ENCODE assay signal across 1 cellular context in the genomic region with DNA sequence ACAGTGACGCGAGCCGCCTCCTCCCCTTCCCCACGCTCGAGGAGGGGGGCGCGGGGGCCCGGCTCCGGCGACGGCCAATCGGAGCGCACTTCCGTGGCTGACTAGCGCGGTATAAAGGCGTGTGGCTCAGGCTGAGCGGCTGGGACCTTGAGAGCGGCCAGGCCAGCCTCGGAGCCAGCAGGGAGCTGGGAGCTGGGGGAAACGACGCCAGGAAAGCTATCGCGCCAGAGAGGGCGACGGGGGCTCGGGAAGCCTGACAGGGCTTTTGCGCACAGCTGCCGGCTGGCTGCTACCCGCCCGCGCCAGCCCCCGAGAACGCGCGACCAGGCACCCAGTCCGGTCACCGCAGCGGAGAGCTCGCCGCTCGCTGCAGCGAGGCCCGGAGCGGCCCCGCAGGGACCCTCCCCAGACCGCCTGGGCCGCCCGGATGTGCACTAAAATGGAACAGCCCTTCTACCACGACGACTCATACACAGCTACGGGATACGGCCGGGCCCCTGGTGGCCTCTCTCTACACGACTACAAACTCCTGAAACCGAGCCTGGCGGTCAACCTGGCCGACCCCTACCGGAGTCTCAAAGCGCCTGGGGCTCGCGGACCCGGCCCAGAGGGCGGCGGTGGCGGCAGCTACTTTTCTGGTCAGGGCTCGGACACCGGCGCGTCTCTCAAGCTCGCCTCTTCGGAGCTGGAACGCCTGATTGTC.
A peak's percentile ranks its signal among the peaks of the same experiment; 100 is the strongest.
TF ChIP-seq lines count a peak whose summit lies in the region.

A gene (plus strand): TSS at position 142 of the 703 bp plus-strand sequence. CDS start 286 bp downstream, at position 428.

TF ChIP-seq in GM12878, 131 proteins besides CTCF, POLR2A, EP300 and RAD21 (continued from another document and continues in another):
- TF ChIP-seq, protein P1, sequence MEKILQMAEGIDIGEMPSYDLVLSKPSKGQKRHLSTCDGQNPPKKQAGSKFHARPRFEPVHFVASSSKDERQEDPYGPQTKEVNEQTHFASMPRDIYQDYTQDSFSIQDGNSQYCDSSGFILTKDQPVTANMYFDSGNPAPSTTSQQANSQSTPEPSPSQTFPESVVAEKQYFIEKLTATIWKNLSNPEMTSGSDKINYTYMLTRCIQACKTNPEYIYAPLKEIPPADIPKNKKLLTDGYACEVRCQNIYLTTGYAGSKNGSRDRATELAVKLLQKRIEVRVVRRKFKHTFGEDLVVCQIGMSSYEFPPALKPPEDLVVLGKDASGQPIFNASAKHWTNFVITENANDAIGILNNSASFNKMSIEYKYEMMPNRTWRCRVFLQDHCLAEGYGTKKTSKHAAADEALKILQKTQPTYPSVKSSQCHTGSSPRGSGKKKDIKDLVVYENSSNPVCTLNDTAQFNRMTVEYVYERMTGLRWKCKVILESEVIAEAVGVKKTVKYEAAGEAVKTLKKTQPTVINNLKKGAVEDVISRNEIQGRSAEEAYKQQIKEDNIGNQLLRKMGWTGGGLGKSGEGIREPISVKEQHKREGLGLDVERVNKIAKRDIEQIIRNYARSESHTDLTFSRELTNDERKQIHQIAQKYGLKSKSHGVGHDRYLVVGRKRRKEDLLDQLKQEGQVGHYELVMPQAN (conservative IDR thresholded peaks at IDR 0.05) = peak; percentile 82
- TF ChIP-seq, protein P2, sequence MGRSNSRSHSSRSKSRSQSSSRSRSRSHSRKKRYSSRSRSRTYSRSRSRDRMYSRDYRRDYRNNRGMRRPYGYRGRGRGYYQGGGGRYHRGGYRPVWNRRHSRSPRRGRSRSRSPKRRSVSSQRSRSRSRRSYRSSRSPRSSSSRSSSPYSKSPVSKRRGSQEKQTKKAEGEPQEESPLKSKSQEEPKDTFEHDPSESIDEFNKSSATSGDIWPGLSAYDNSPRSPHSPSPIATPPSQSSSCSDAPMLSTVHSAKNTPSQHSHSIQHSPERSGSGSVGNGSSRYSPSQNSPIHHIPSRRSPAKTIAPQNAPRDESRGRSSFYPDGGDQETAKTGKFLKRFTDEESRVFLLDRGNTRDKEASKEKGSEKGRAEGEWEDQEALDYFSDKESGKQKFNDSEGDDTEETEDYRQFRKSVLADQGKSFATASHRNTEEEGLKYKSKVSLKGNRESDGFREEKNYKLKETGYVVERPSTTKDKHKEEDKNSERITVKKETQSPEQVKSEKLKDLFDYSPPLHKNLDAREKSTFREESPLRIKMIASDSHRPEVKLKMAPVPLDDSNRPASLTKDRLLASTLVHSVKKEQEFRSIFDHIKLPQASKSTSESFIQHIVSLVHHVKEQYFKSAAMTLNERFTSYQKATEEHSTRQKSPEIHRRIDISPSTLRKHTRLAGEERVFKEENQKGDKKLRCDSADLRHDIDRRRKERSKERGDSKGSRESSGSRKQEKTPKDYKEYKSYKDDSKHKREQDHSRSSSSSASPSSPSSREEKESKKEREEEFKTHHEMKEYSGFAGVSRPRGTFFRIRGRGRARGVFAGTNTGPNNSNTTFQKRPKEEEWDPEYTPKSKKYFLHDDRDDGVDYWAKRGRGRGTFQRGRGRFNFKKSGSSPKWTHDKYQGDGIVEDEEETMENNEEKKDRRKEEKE (IDR thresholded peaks at IDR 0.05) = peak; percentile 72; the same call in 1 of the 2 replicates
- TF ChIP-seq ZNF384 (IDR thresholded peaks at IDR 0.05; ENCODE audit: borderline replicate concordance, low read depth, low read length) = peak; percentile 22; the same call in 1 of the 2 replicates
- peak; percentile 72; the same call in 1 of the 2 replicates for TF ChIP-seq ZNF207 (IDR thresholded peaks at IDR 0.05; ENCODE audit: borderline replicate concordance)
- TF ChIP-seq, protein P3, sequence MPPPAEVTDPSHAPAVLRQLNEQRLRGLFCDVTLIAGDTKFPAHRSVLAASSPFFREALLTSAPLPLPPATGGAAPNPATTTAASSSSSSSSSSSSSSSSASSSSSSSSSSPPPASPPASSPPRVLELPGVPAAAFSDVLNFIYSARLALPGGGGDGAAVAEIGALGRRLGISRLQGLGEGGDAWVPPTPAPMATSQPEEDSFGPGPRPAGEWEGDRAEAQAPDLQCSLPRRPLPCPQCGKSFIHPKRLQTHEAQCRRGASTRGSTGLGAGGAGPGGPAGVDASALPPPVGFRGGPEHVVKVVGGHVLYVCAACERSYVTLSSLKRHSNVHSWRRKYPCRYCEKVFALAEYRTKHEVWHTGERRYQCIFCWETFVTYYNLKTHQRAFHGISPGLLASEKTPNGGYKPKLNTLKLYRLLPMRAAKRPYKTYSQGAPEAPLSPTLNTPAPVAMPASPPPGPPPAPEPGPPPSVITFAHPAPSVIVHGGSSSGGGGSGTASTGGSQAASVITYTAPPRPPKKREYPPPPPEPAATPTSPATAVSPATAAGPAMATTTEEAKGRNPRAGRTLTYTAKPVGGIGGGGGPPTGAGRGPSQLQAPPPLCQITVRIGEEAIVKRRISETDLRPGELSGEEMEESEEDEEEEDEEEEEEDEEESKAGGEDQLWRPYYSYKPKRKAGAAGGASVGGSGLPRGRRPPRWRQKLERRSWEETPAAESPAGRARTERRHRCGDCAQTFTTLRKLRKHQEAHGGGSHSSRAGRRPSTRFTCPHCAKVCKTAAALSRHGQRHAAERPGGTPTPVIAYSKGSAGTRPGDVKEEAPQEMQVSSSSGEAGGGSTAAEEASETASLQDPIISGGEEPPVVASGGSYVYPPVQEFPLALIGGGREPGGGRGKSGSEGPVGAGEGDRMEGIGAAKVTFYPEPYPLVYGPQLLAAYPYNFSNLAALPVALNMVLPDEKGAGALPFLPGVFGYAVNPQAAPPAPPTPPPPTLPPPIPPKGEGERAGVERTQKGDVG (CRISPR knock-in tag; IDR thresholded peaks at IDR 0.05) = no peak
- TF ChIP-seq, protein P4, sequence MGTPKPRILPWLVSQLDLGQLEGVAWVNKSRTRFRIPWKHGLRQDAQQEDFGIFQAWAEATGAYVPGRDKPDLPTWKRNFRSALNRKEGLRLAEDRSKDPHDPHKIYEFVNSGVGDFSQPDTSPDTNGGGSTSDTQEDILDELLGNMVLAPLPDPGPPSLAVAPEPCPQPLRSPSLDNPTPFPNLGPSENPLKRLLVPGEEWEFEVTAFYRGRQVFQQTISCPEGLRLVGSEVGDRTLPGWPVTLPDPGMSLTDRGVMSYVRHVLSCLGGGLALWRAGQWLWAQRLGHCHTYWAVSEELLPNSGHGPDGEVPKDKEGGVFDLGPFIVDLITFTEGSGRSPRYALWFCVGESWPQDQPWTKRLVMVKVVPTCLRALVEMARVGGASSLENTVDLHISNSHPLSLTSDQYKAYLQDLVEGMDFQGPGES (IDR thresholded peaks at IDR 0.05) = no peak
- TF ChIP-seq PAX8 (IDR thresholded peaks at IDR 0.05) = no peak
- peak; percentile 69 for TF ChIP-seq EED (IDR thresholded peaks at IDR 0.05; ENCODE audit: low read depth)
- TF ChIP-seq POLR2AphosphoS5 (IDR thresholded peaks at IDR 0.05; ENCODE audit: low read length) = peak; percentile 100
- TF ChIP-seq, protein P5, sequence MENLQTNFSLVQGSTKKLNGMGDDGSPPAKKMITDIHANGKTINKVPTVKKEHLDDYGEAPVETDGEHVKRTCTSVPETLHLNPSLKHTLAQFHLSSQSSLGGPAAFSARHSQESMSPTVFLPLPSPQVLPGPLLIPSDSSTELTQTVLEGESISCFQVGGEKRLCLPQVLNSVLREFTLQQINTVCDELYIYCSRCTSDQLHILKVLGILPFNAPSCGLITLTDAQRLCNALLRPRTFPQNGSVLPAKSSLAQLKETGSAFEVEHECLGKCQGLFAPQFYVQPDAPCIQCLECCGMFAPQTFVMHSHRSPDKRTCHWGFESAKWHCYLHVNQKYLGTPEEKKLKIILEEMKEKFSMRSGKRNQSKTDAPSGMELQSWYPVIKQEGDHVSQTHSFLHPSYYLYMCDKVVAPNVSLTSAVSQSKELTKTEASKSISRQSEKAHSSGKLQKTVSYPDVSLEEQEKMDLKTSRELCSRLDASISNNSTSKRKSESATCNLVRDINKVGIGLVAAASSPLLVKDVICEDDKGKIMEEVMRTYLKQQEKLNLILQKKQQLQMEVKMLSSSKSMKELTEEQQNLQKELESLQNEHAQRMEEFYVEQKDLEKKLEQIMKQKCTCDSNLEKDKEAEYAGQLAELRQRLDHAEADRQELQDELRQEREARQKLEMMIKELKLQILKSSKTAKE (IDR thresholded peaks at IDR 0.05; ENCODE audit: low read depth, poor library complexity, severe bottlenecking) = no peak
- peak; percentile 76; the same call in 1 of the 2 replicates for TF ChIP-seq CHD1 (IDR thresholded peaks at IDR 0.05; ENCODE audit: low read depth, low read length)
- TF ChIP-seq, protein P6, sequence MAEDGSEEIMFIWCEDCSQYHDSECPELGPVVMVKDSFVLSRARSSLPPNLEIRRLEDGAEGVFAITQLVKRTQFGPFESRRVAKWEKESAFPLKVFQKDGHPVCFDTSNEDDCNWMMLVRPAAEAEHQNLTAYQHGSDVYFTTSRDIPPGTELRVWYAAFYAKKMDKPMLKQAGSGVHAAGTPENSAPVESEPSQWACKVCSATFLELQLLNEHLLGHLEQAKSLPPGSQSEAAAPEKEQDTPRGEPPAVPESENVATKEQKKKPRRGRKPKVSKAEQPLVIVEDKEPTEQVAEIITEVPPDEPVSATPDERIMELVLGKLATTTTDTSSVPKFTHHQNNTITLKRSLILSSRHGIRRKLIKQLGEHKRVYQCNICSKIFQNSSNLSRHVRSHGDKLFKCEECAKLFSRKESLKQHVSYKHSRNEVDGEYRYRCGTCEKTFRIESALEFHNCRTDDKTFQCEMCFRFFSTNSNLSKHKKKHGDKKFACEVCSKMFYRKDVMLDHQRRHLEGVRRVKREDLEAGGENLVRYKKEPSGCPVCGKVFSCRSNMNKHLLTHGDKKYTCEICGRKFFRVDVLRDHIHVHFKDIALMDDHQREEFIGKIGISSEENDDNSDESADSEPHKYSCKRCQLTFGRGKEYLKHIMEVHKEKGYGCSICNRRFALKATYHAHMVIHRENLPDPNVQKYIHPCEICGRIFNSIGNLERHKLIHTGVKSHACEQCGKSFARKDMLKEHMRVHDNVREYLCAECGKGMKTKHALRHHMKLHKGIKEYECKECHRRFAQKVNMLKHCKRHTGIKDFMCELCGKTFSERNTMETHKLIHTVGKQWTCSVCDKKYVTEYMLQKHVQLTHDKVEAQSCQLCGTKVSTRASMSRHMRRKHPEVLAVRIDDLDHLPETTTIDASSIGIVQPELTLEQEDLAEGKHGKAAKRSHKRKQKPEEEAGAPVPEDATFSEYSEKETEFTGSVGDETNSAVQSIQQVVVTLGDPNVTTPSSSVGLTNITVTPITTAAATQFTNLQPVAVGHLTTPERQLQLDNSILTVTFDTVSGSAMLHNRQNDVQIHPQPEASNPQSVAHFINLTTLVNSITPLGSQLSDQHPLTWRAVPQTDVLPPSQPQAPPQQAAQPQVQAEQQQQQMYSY (CRISPR knock-in tag; IDR thresholded peaks at IDR 0.05) = peak; percentile 71
- no peak for TF ChIP-seq NFXL1 (IDR thresholded peaks at IDR 0.05; ENCODE audit: borderline replicate concordance)
- TF ChIP-seq, protein P7, sequence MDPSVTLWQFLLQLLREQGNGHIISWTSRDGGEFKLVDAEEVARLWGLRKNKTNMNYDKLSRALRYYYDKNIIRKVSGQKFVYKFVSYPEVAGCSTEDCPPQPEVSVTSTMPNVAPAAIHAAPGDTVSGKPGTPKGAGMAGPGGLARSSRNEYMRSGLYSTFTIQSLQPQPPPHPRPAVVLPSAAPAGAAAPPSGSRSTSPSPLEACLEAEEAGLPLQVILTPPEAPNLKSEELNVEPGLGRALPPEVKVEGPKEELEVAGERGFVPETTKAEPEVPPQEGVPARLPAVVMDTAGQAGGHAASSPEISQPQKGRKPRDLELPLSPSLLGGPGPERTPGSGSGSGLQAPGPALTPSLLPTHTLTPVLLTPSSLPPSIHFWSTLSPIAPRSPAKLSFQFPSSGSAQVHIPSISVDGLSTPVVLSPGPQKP (IDR thresholded peaks at IDR 0.05; ENCODE audit: low read depth, low read length) = peak; percentile 83
- no peak for TF ChIP-seq STAT3 (IDR thresholded peaks at IDR 0.05; ENCODE audit: low read depth, low read length)
- TF ChIP-seq MEF2B (IDR thresholded peaks at IDR 0.05; ENCODE audit: partially characterized antibody, poor library complexity, severe bottlenecking) = peak; percentile 51
- TF ChIP-seq ESRRA (IDR thresholded peaks at IDR 0.05; ENCODE audit: low read length) = no peak
- no peak for TF ChIP-seq EZH2 (IDR thresholded peaks at IDR 0.05; ENCODE audit: borderline replicate concordance, control insufficient read depth, low read depth, low read length)
- TF ChIP-seq HDGF (IDR thresholded peaks at IDR 0.05) = peak; percentile 19; the same call in 1 of the 2 replicates
- no peak for TF ChIP-seq NR2C1 (IDR thresholded peaks at IDR 0.05)
- TF ChIP-seq, protein P8, sequence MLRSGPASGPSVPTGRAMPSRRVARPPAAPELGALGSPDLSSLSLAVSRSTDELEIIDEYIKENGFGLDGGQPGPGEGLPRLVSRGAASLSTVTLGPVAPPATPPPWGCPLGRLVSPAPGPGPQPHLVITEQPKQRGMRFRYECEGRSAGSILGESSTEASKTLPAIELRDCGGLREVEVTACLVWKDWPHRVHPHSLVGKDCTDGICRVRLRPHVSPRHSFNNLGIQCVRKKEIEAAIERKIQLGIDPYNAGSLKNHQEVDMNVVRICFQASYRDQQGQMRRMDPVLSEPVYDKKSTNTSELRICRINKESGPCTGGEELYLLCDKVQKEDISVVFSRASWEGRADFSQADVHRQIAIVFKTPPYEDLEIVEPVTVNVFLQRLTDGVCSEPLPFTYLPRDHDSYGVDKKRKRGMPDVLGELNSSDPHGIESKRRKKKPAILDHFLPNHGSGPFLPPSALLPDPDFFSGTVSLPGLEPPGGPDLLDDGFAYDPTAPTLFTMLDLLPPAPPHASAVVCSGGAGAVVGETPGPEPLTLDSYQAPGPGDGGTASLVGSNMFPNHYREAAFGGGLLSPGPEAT (IDR thresholded peaks at IDR 0.05; ENCODE audit: low read depth) = peak; percentile 67; the same call in 1 of the 2 replicates
- TF ChIP-seq, protein P9, sequence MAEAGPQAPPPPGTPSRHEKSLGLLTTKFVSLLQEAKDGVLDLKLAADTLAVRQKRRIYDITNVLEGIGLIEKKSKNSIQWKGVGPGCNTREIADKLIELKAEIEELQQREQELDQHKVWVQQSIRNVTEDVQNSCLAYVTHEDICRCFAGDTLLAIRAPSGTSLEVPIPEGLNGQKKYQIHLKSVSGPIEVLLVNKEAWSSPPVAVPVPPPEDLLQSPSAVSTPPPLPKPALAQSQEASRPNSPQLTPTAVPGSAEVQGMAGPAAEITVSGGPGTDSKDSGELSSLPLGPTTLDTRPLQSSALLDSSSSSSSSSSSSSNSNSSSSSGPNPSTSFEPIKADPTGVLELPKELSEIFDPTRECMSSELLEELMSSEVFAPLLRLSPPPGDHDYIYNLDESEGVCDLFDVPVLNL (IDR thresholded peaks at IDR 0.05; ENCODE audit: low read depth, low read length) = 0 out of 2 replicates have a peak, but pooled peaks have one; percentile 23
- peak; percentile 86; the same call in 1 of the 2 replicates for TF ChIP-seq CHD2 (IDR thresholded peaks at IDR 0.05; ENCODE audit: borderline replicate concordance, low read depth, low read length)
- no peak for TF ChIP-seq GABPA (IDR thresholded peaks at IDR 0.05; ENCODE audit: low read depth)
- peak; percentile 49; the same call in 1 of the 2 replicates for TF ChIP-seq ATF7 (IDR thresholded peaks at IDR 0.05; ENCODE audit: low read depth)
- TF ChIP-seq TAF1 (IDR thresholded peaks at IDR 0.05; ENCODE audit: borderline replicate concordance, low read depth, low read length) = peak; percentile 98
- TF ChIP-seq SMAD5 (IDR thresholded peaks at IDR 0.05; ENCODE audit: low read depth) = peak; percentile 100
- no peak; a peak in 1 of 4 replicates for TF ChIP-seq ETV6 (conservative IDR thresholded peaks at IDR 0.05 in 1 of 2, IDR thresholded peaks at IDR 0.05 in 1 of 2; ENCODE audit: borderline replicate concordance in 1 of 2, low read depth in 1 of 2)
- TF ChIP-seq KLF5 (IDR thresholded peaks at IDR 0.05; ENCODE audit: partially characterized antibody) = peak; percentile 97
- TF ChIP-seq CBX3 (IDR thresholded peaks at IDR 0.05; ENCODE audit: borderline replicate concordance, low read depth) = no peak
- peak; percentile 84 to 88 for TF ChIP-seq BHLHE40 (IDR thresholded peaks at IDR 0.05; ENCODE audit: borderline replicate concordance in 1 of 2, low read depth in 2 of 2, low read length in 1 of 2)
- TF ChIP-seq CHD4 (IDR thresholded peaks at IDR 0.05) = no peak
- no peak for TF ChIP-seq ZNF217 (IDR thresholded peaks at IDR 0.05)
- peak; percentile 21; the same call in 1 of the 2 replicates for TF ChIP-seq SMC3 (IDR thresholded peaks at IDR 0.05; ENCODE audit: borderline replicate concordance, low read length)
- TF ChIP-seq RB1 (IDR thresholded peaks at IDR 0.05; ENCODE audit: borderline replicate concordance) = peak; percentile 84; the same call in 1 of the 2 replicates
